ENCODE assay signal across 1 cellular context in genomic region chr2:120797421-120798289, GRCh38.
TF ChIP-seq lines count a peak whose summit lies in the region.

No MANE protein-coding gene starts in this region.

TF ChIP-seq in GM23338, 12 proteins besides CTCF, POLR2A, EP300 and RAD21 (continued from another document):
- no peak for TF ChIP-seq REST (IDR thresholded peaks at IDR 0.05; ENCODE audit: unreplicated experiment)
- no peak for TF ChIP-seq POLR2AphosphoS5 (IDR thresholded peaks at IDR 0.05; ENCODE audit: low read depth)
- TF ChIP-seq, protein P1, sequence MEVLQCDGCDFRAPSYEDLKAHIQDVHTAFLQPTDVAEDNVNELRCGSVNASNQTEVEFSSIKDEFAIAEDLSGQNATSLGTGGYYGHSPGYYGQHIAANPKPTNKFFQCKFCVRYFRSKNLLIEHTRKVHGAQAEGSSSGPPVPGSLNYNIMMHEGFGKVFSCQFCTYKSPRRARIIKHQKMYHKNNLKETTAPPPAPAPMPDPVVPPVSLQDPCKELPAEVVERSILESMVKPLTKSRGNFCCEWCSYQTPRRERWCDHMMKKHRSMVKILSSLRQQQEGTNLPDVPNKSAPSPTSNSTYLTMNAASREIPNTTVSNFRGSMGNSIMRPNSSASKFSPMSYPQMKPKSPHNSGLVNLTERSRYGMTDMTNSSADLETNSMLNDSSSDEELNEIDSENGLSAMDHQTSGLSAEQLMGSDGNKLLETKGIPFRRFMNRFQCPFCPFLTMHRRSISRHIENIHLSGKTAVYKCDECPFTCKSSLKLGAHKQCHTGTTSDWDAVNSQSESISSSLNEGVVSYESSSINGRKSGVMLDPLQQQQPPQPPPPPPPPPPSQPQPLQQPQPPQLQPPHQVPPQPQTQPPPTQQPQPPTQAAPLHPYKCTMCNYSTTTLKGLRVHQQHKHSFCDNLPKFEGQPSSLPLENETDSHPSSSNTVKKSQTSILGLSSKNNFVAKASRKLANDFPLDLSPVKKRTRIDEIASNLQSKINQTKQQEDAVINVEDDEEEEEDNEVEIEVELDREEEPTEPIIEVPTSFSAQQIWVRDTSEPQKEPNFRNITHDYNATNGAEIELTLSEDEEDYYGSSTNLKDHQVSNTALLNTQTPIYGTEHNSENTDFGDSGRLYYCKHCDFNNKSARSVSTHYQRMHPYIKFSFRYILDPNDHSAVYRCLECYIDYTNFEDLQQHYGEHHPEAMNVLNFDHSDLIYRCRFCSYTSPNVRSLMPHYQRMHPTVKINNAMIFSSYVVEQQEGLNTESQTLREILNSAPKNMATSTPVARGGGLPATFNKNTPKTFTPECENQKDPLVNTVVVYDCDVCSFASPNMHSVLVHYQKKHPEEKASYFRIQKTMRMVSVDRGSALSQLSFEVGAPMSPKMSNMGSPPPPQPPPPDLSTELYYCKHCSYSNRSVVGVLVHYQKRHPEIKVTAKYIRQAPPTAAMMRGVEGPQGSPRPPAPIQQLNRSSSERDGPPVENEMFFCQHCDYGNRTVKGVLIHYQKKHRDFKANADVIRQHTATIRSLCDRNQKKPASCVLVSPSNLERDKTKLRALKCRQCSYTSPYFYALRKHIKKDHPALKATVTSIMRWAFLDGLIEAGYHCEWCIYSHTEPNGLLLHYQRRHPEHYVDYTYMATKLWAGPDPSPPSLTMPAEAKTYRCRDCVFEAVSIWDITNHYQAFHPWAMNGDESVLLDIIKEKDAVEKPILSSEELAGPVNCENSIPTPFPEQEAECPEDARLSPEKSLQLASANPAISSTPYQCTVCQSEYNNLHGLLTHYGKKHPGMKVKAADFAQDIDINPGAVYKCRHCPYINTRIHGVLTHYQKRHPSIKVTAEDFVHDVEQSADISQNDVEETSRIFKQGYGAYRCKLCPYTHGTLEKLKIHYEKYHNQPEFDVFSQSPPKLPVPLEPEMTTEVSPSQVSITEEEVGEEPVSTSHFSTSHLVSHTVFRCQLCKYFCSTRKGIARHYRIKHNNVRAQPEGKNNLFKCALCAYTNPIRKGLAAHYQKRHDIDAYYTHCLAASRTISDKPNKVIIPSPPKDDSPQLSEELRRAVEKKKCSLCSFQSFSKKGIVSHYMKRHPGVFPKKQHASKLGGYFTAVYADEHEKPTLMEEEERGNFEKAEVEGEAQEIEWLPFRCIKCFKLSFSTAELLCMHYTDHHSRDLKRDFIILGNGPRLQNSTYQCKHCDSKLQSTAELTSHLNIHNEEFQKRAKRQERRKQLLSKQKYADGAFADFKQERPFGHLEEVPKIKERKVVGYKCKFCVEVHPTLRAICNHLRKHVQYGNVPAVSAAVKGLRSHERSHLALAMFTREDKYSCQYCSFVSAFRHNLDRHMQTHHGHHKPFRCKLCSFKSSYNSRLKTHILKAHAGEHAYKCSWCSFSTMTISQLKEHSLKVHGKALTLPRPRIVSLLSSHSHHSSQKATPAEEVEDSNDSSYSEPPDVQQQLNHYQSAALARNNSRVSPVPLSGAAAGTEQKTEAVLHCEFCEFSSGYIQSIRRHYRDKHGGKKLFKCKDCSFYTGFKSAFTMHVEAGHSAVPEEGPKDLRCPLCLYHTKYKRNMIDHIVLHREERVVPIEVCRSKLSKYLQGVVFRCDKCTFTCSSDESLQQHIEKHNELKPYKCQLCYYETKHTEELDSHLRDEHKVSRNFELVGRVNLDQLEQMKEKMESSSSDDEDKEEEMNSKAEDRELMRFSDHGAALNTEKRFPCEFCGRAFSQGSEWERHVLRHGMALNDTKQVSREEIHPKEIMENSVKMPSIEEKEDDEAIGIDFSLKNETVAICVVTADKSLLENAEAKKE (CRISPR knock-in tag; IDR thresholded peaks at IDR 0.05): no peak
- no peak for TF ChIP-seq STAT1 (IDR thresholded peaks at IDR 0.05; ENCODE audit: unreplicated experiment)
